ENCODE assay signal across 12 cellular contexts in the genomic region with DNA sequence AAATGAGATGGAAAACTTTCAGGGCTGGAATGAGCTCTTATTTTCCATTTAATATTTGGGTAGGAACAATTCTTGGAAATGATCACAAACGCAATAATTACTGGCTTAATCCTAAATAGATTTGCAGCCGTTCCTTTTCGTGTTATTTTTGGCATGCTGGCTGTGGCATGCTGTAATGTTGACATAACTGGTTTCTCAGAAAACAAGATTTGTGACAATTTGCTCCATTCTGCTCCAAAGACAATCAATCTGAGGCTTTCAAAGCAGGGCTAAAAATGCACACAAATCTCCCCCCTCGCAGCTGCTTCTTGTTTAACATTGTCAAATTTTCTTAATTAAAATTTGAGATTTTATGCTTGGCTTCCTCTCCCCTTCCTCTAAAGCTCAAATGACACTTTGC.
DNase-seq lines count a peak whose midpoint lies in the region; TF ChIP-seq lines count a peak whose summit lies in the region.
"Had no signal": no experiment of that assay in that cellular context is flagged by ENCODE, and none has a peak within 500 bp of the region (broad histone marks: within the 10 kb centered on the region; RNA-seq: fewer than 3 reads in every experiment).

No MANE protein-coding gene starts in this region.

- H3K4me3 ChIP-seq in A673 (ENCODE audit: low read depth, low read length, poor library complexity, severe bottlenecking) (no peak overlapping the region), ovary (no peak overlapping the region), Caco-2 (ENCODE audit: low read depth, low read length) (no peak overlapping the region)

- TF ChIP-seq CTCF in A673 (conservative IDR thresholded peaks at IDR 0.05; ENCODE audit: low read depth, low read length) = no peak
- no peak for TF ChIP-seq CTCF in ovary (IDR thresholded peaks at IDR 0.05)
- TF ChIP-seq CTCF in Caco-2 (IDR thresholded peaks at IDR 0.05; ENCODE audit: insufficient read depth in 1 of 2, low read depth in 1 of 2, low read length in 1 of 2, severe bottlenecking in 1 of 2, unreplicated experiment in 1 of 2) = no peak

- H3K4me1 ChIP-seq in A673 (ENCODE audit: insufficient read depth, low read length, poor library complexity, severe bottlenecking) = peaks cover 19% of the 10 kb centered on the region
- H3K4me1 ChIP-seq in ovary (ENCODE audit: insufficient read depth) = peaks cover 6% of the 10 kb centered on the region
- H3K4me1 ChIP-seq in Caco-2 = no peaks in the 10 kb centered on the region

- POLR2A ChIA-PET in A673 (lab: Charles Lee; ENCODE audit: low non-redundant PET) (no interaction called here), Caco-2 (lab: Charles Lee) (no interaction called here)

- TF ChIP-seq POLR2A in ovary (IDR thresholded peaks at IDR 0.05) = no peak

- BruUV-seq in A673 (replicated peaks; lab: Mats Ljungman, UMichigan) (no TSS peak), Caco-2 (replicated peaks; lab: Mats Ljungman, UMichigan) (no TSS peak)

- no peak overlapping the region for H3K27ac Mint-ChIP-seq in Caco-2 (ENCODE audit: unreplicated experiment)
- H3K27ac Mint-ChIP-seq: activated naive CD8-positive, alpha-beta T cell treated with anti-CD3 and anti-CD28 coated beads, Interleukin-2, amount 10 ng/mL, durations not matched to agents 7 days and 5 days; B cell had no signal

- no peaks in the 10 kb centered on the region for H3K36me3 Mint-ChIP-seq in Caco-2 (ENCODE audit: insufficient read depth, unreplicated experiment)
- H3K36me3 Mint-ChIP-seq: activated naive CD8-positive, alpha-beta T cell treated with anti-CD3 and anti-CD28 coated beads, Interleukin-2, amount 10 ng/mL, durations not matched to agents 7 days and 5 days had no signal

- peaks cover 6% of the 10 kb centered on the region for H3K27me3 Mint-ChIP-seq in Caco-2 (ENCODE audit: insufficient read depth, unreplicated experiment)

- 1 to 3% (median 2%) methylated on average over 4 of the region's 4 CpGs for WGBS in ovary, 3 donors

- no peaks in the 10 kb centered on the region for H3K9me3 Mint-ChIP-seq in Caco-2 (ENCODE audit: unreplicated experiment)
- H3K9me3 Mint-ChIP-seq: activated naive CD8-positive, alpha-beta T cell treated with anti-CD3 and anti-CD28 coated beads, Interleukin-2, amount 10 ng/mL, durations not matched to agents 7 days and 5 days had no signal

- no peaks in the 10 kb centered on the region for H3K9me3 ChIP-seq in A673 (ENCODE audit: low read depth, low read length, poor library complexity, severe bottlenecking)
- H3K9me3 ChIP-seq in ovary = no peaks in the 10 kb centered on the region
- no peaks in the 10 kb centered on the region for H3K9me3 ChIP-seq in Caco-2

- DNase-seq in A673 (ENCODE audit: low spot score) (peak; percentile 27), NCI-H446 treated with DMSO at 0.1 percent for 48 hours (lab: John Stamatoyannopoulos, UW) (peak; percentile 95), fibroblast of gingiva (ENCODE audit: low read depth) (peak; percentile 56), ovary (peak in 1 of 5 donors; percentile 61), Caco-2 (no peak), cortex of kidney (lab: John Stamatoyannopoulos, UW) (no peak), AG20443 (ENCODE audit: low spot score) (no peak), SK-N-DZ (ENCODE audit: low spot score) (no peak)
- DNase-seq: activated naive CD8-positive, alpha-beta T cell treated with anti-CD3 and anti-CD28 coated beads, Interleukin-2, amount 10 ng/mL, durations not matched to agents 7 days and 5 days; SW 1271 had no signal

- no peak overlapping the region for H3K4me3 Mint-ChIP-seq in Caco-2 (ENCODE audit: unreplicated experiment)
- H3K4me3 Mint-ChIP-seq: activated naive CD8-positive, alpha-beta T cell treated with anti-CD3 and anti-CD28 coated beads, Interleukin-2, amount 10 ng/mL, durations not matched to agents 7 days and 5 days; B cell had no signal

- H3K4me1 Mint-ChIP-seq in Caco-2 (ENCODE audit: low read depth, unreplicated experiment) = no peaks in the 10 kb centered on the region
- H3K4me1 Mint-ChIP-seq: activated naive CD8-positive, alpha-beta T cell treated with anti-CD3 and anti-CD28 coated beads, Interleukin-2, amount 10 ng/mL, durations not matched to agents 7 days and 5 days; B cell had no signal

- H3K27ac ChIP-seq in A673 (ENCODE audit: low read depth, low read length, poor library complexity, severe bottlenecking) = peak overlapping the region; percentile 51
- H3K27ac ChIP-seq in ovary = no peak overlapping the region
- H3K27ac ChIP-seq: epithelial cell of prostate had no signal

- H3K36me3 ChIP-seq in A673 (ENCODE audit: insufficient read depth, low read length, poor library complexity, severe bottlenecking) = no peaks in the 10 kb centered on the region
- no peaks in the 10 kb centered on the region for H3K36me3 ChIP-seq in ovary
- no peaks in the 10 kb centered on the region for H3K36me3 ChIP-seq in Caco-2 (ENCODE audit: control insufficient read depth, insufficient read depth, low read length)

- CTCF ChIA-PET in A673 (lab: Charles Lee) (no interaction called here), Caco-2 (lab: Charles Lee) (interaction anchor here (0.6 kb wide), 1 partner anchor 357 kb away, joined by 5 read pairs; no protein-coding TSS in a partner anchor)

- TF ChIP-seq EP300 in ovary (IDR thresholded peaks at IDR 0.05) = peak; percentile 90

- H3K27me3 ChIP-seq in A673 (replicated peaks; ENCODE audit: insufficient read depth, low read depth, low read length, poor library complexity) = no peaks in the 10 kb centered on the region
- H3K27me3 ChIP-seq in ovary = no peaks in the 10 kb centered on the region
- no peaks in the 10 kb centered on the region for H3K27me3 ChIP-seq in Caco-2 (replicated peaks; ENCODE audit: control insufficient read depth, insufficient read depth, low read length)

- intact Hi-C loops in A673 (cut with micrococcal nuclease; ENCODE audit: unreplicated experiment) = no loop called here
- intact Hi-C loops in ovary (cut with DNase I) = no loop called here
- intact Hi-C loops in Caco-2 (cut with micrococcal nuclease; ENCODE audit: unreplicated experiment) = no loop called here

Comparison
In these comparisons a context has a peak if more than half of its experiments do, and no peak if none do; other contexts are left out.
1. DNase-seq: peak in A673 (single experiment), NCI-H446 treated with DMSO at 0.1 percent for 48 hours (single experiment) and fibroblast of gingiva (single experiment); none in Caco-2 (0 of 2), cortex of kidney (single experiment), AG20443 (single experiment) and SK-N-DZ (single experiment).